In the genomic region with DNA sequence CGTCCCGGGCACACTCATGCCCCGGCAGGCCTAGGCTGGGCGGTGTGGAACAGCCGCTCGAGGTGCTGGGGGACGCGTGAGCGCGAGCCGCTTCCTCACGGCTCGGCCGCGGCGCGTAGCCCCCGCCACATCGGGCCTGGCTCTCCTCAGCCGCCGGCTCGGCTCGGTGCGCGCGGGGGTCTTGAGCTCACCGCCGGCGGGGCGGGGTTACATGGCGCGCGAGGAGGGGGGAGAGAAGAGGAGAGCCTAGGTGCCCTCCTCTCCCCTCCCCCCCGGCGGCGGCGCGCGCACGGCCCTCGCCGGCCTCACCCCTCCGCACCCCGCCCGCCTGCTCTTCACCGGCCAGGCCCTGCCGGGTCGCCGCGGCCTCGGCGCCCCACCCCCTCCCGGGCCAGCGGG, we compare ENCODE assay signal across 8 cellular contexts. TPM values are rescaled to one million over a fixed set of nuclear protein-coding genes. Genes with fewer than 3 reads are reported as not detected.
DNase-seq lines count a peak whose midpoint lies in the region; ATAC-seq and TF ChIP-seq lines count a peak whose summit lies in the region.

No MANE protein-coding gene starts in this region.

- CTCF ChIA-PET in activated CD4-positive, alpha-beta T cell treated with anti-CD3 and anti-CD28 coated beads, Interleukin-2, amount 10 ng/mL, durations not matched to agents 7 days and 5 days (lab: Charles Lee) = interaction anchor here (0.5 to 1.5 kb wide), 4 partner anchors 14 to 139 kb away, joined by 3 to 4 read pairs (median 3); no protein-coding TSS in a partner anchor

- H3K27ac ChIP-seq in lower lobe of right lung = peak overlapping the region; percentile 90

- peaks cover 19% of the 10 kb centered on the region for H3K36me3 ChIP-seq in lower lobe of right lung

- H3K4me1 ChIP-seq in lower lobe of right lung = peaks cover 49% of the 10 kb centered on the region

- peaks cover 66% of the 10 kb centered on the region for H3K4me1 Mint-ChIP-seq in activated CD4-positive, alpha-beta T cell treated with anti-CD3 and anti-CD28 coated beads, Interleukin-2, amount 10 ng/mL, durations not matched to agents 7 days and 5 days

- H3K27me3 ChIP-seq in lower lobe of right lung (ENCODE audit: low read depth) = no peaks in the 10 kb centered on the region

- intact Hi-C loops in lower lobe of right lung (cut with DNase I) = no loop called here

- peak overlapping the region; percentile 78 for H3K4me3 ChIP-seq in lower lobe of right lung

- H3K9me3 ChIP-seq in lower lobe of right lung = no peaks in the 10 kb centered on the region

- peak; percentile 92 for DNase-seq in activated effector memory CD4-positive, alpha-beta T cell treated with anti-CD3 and anti-CD28 coated beads, Interleukin-2, amount 50 U/mL, for 16 hours
- no peak for DNase-seq in activated effector memory CD4-positive, alpha-beta T cell treated with Interleukin-2 at 50 U/mL for 16 hours
- DNase-seq in NCI-H226 (peak; percentile 42), dermis microvascular lymphatic vessel endothelial cell (ENCODE audit: low read depth in 2 of 2) (peak; percentile 25 to 79), lower lobe of right lung (peak; percentile 85)
- DNase-seq in activated CD4-positive, alpha-beta T cell treated with anti-CD3 and anti-CD28 coated beads, Interleukin-2, amount 10 ng/mL, durations not matched to agents 7 days and 5 days = peak; percentile 76
- peak; percentile 58 to 67 (median 66) for DNase-seq in stimulated activated CD4-positive, alpha-beta T cell treated with anti-CD3 and anti-CD28 coated beads, TNF-alpha, amount 100 ng/mL, for 4 hours (ENCODE audit: low read depth in 3 of 3)

- H3K27me3 Mint-ChIP-seq in activated CD4-positive, alpha-beta T cell treated with anti-CD3 and anti-CD28 coated beads, Interleukin-2, amount 10 ng/mL, durations not matched to agents 7 days and 5 days = no peaks in the 10 kb centered on the region

- peak overlapping the region; percentile 94 for H3K27ac Mint-ChIP-seq in activated CD4-positive, alpha-beta T cell treated with anti-CD3 and anti-CD28 coated beads, Interleukin-2, amount 10 ng/mL, durations not matched to agents 7 days and 5 days

- POLR2A ChIA-PET in activated CD4-positive, alpha-beta T cell treated with anti-CD3 and anti-CD28 coated beads, Interleukin-2, amount 10 ng/mL, durations not matched to agents 7 days and 5 days (lab: Charles Lee) = interaction anchor here (0.6 kb wide), 1 partner anchor 166 kb away, joined by 3 read pairs; no protein-coding TSS in a partner anchor

- peaks cover 31% of the 10 kb centered on the region for H3K36me3 Mint-ChIP-seq in activated CD4-positive, alpha-beta T cell treated with anti-CD3 and anti-CD28 coated beads, Interleukin-2, amount 10 ng/mL, durations not matched to agents 7 days and 5 days (ENCODE audit: low read depth)

- TF ChIP-seq CTCF in lower lobe of right lung (IDR thresholded peaks at IDR 0.05) = no peak

- H3K9me3 Mint-ChIP-seq in activated CD4-positive, alpha-beta T cell treated with anti-CD3 and anti-CD28 coated beads, Interleukin-2, amount 10 ng/mL, durations not matched to agents 7 days and 5 days = no peaks in the 10 kb centered on the region

- peak overlapping the region; percentile 89 for H3K4me3 Mint-ChIP-seq in activated CD4-positive, alpha-beta T cell treated with anti-CD3 and anti-CD28 coated beads, Interleukin-2, amount 10 ng/mL, durations not matched to agents 7 days and 5 days

- ATAC-seq in HG02981 (IDR thresholded peaks at IDR 0.05; ENCODE audit: unreplicated experiment) = peak; percentile 40
- ATAC-seq in lower lobe of right lung = peak; percentile 91 to 92

RNA-seq across cellular contexts. Expression of a gene that starts 7.7 kb away (rescaled TPM):
- total RNA-seq in activated CD4-positive, alpha-beta T cell treated with anti-CD3 and anti-CD28 coated beads, Interleukin-2, amount 10 ng/mL, durations not matched to agents 7 days and 5 days = 10 to 100 TPM; 20.0 to 21.8 TPM
- total RNA-seq in dermis microvascular lymphatic vessel endothelial cell = 26.2 and 26.4 TPM in 2 replicates
- total RNA-seq in lower lobe of right lung = 15.3 TPM
